In the genomic region with DNA sequence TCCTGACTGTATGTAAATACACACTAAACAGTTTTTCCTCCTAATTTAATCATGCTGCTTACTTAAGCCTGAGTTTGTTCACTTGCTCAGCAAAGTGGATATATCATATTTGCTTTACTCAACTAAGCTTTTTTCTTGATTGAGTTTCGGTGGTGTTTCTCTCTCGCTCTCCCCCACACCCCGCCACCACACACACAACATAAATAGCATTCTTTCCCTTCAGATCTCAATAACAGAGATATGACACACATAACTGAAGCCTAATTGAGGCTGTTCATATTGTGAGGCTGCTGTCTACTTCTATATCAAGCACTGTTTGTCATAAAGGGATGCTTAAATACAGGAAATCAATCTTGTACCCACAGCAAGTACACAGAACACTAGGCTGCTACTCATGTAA, we compare ENCODE assay signal across 1 cellular context.
TF ChIP-seq lines count a peak whose summit lies in the region.

No MANE protein-coding gene starts in this region.

TF ChIP-seq in GM23338, 12 proteins besides CTCF, POLR2A, EP300 and RAD21 (continued from another document):
- no peak for TF ChIP-seq ETS1 (IDR thresholded peaks at IDR 0.05)
- TF ChIP-seq, protein P1, sequence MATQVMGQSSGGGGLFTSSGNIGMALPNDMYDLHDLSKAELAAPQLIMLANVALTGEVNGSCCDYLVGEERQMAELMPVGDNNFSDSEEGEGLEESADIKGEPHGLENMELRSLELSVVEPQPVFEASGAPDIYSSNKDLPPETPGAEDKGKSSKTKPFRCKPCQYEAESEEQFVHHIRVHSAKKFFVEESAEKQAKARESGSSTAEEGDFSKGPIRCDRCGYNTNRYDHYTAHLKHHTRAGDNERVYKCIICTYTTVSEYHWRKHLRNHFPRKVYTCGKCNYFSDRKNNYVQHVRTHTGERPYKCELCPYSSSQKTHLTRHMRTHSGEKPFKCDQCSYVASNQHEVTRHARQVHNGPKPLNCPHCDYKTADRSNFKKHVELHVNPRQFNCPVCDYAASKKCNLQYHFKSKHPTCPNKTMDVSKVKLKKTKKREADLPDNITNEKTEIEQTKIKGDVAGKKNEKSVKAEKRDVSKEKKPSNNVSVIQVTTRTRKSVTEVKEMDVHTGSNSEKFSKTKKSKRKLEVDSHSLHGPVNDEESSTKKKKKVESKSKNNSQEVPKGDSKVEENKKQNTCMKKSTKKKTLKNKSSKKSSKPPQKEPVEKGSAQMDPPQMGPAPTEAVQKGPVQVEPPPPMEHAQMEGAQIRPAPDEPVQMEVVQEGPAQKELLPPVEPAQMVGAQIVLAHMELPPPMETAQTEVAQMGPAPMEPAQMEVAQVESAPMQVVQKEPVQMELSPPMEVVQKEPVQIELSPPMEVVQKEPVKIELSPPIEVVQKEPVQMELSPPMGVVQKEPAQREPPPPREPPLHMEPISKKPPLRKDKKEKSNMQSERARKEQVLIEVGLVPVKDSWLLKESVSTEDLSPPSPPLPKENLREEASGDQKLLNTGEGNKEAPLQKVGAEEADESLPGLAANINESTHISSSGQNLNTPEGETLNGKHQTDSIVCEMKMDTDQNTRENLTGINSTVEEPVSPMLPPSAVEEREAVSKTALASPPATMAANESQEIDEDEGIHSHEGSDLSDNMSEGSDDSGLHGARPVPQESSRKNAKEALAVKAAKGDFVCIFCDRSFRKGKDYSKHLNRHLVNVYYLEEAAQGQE (IDR thresholded peaks at IDR 0.05; ENCODE audit: unreplicated experiment): no peak
- no peak for TF ChIP-seq NANOG (IDR thresholded peaks at IDR 0.05; ENCODE audit: borderline replicate concordance)
- no peak for TF ChIP-seq CREB1 (CRISPR knock-in tag; IDR thresholded peaks at IDR 0.05; ENCODE audit: low read depth)
TF ChIP-seq in GM23338: peak in this region for 0.
